In genomic region chrX:66018585-66019309, GRCh38 we compare ENCODE assay signal across 21 cellular contexts. TPM values are rescaled to one million over a fixed set of nuclear protein-coding genes. Genes with fewer than 3 reads are reported as not detected.
DNase-seq lines count a peak whose midpoint lies in the region; ATAC-seq, FAIRE-seq and TF ChIP-seq lines count a peak whose summit lies in the region.
"Had no signal": no experiment of that assay in that cellular context is flagged by ENCODE, and none has a peak within 500 bp of the region (broad histone marks: within the 10 kb centered on the region; RNA-seq: fewer than 3 reads in every experiment).

No MANE protein-coding gene starts in this region.

- H3K27ac ChIP-seq in CD4-positive, alpha-beta memory T cell (ENCODE audit: low read depth, low read length) = no peak overlapping the region
- H3K27ac ChIP-seq in kidney (ENCODE audit: low read depth in 2 of 2, low read length in 2 of 2) = no peak overlapping the region
- no peak overlapping the region for H3K27ac ChIP-seq in substantia nigra (ENCODE audit: low read depth, low read length, poor library complexity, severe bottlenecking)
- H3K27ac ChIP-seq: brain microvascular endothelial cell, esophagus squamous epithelium, vagina had no signal

- peaks cover 45 to 88% (median 66%) of the 10 kb centered on the region in 4 donors for H3K4me1 Mint-ChIP-seq in CD4-positive, alpha-beta memory T cell

- intact Hi-C loops in CD4-positive, alpha-beta memory T cell (cut with micrococcal nuclease) = no loop called here
- intact Hi-C loops in kidney (cut with DNase I) = no loop called here

- DNase-seq in CD4-positive, alpha-beta memory T cell = no peak
- DNase-seq in SKM-1 (lab: John Stamatoyannopoulos, UW; ENCODE audit: unreplicated experiment) = peak; percentile 14
- peak; percentile 52 for DNase-seq in kidney
- no peak for DNase-seq in activated CD8-positive, alpha-beta memory T cell treated with anti-CD3 and anti-CD28 coated beads for 24 hours
- DNase-seq in substantia nigra (lab: John Stamatoyannopoulos, UW) = no peak
- DNase-seq: activated CD8-positive, alpha-beta memory T cell treated with anti-CD3 and anti-CD28 coated beads, Interleukin-2, amount 10 ng/mL, durations not matched to agents 7 days and 5 days; activated naive CD4-positive, alpha-beta T cell treated with Interleukin-2 at 50 U/mL for 16 hours; brain microvascular endothelial cell; dermis blood vessel endothelial cell; DND-41; esophagus squamous epithelium; kidney glomerular epithelial cell; NCI-H2081 treated with DMSO at 0.1 percent for 48 hours; NCI-H774; stimulated activated naive CD8-positive, alpha-beta T cell treated with anti-CD3 and anti-CD28 coated beads, Interleukin-15, amount 100 ng/mL, for 72 hours had no signal

- no peaks in the 10 kb centered on the region for H3K36me3 ChIP-seq in CD4-positive, alpha-beta memory T cell (ENCODE audit: insufficient read depth, low read length)
- no peaks in the 10 kb centered on the region for H3K36me3 ChIP-seq in kidney (ENCODE audit: control insufficient read depth in 1 of 2, insufficient read depth in 2 of 2, low read length in 2 of 2)
- H3K36me3 ChIP-seq: brain microvascular endothelial cell, esophagus squamous epithelium, vagina had no signal

- no peaks in the 10 kb centered on the region for H3K9me3 Mint-ChIP-seq in CD4-positive, alpha-beta memory T cell
- H3K9me3 Mint-ChIP-seq: stimulated activated naive CD8-positive, alpha-beta T cell treated with anti-CD3 and anti-CD28 coated beads, Interleukin-15, amount 100 ng/mL, for 72 hours had no signal

- peak overlapping the region in 4 of 7 donors; percentile 9 to 87 (median 29) for H3K27ac Mint-ChIP-seq in CD4-positive, alpha-beta memory T cell

- peak overlapping the region in 3 of 8 donors; percentile 1 to 70 (median 37) for H3K4me3 Mint-ChIP-seq in CD4-positive, alpha-beta memory T cell
- H3K4me3 Mint-ChIP-seq: stimulated activated naive CD8-positive, alpha-beta T cell treated with anti-CD3 and anti-CD28 coated beads, Interleukin-15, amount 100 ng/mL, for 72 hours had no signal

- TF ChIP-seq CTCF in kidney (IDR thresholded peaks at IDR 0.05; ENCODE audit: borderline replicate concordance, extremely low read depth, insufficient read depth) = no peak

- no peak for FAIRE-seq in kidney (lab: Jason Lieb, UNC)
- FAIRE-seq: TTC549 had no signal

- H3K9ac ChIP-seq in kidney (ENCODE audit: low read length in 2 of 2) = no peak overlapping the region

- H3K27me3 ChIP-seq in CD4-positive, alpha-beta memory T cell (ENCODE audit: insufficient read depth, low read length) = no peaks in the 10 kb centered on the region
- H3K27me3 ChIP-seq: brain microvascular endothelial cell, esophagus squamous epithelium, vagina had no signal

- POLR2A ChIA-PET in CD4-positive, alpha-beta memory T cell (lab: Charles Lee; ENCODE audit: partially characterized antibody) = interaction anchor here (0.6 to 2.6 kb wide), 4 partner anchors 13 to 360 kb away, joined by 3 to 6 read pairs (median 4); no protein-coding TSS in a partner anchor

- H3K27me3 Mint-ChIP-seq in CD4-positive, alpha-beta memory T cell = no peaks in the 10 kb centered on the region
- H3K27me3 Mint-ChIP-seq: activated CD8-positive, alpha-beta memory T cell treated with anti-CD3 and anti-CD28 coated beads, Interleukin-2, amount 10 ng/mL, durations not matched to agents 7 days and 5 days; stimulated activated naive CD8-positive, alpha-beta T cell treated with anti-CD3 and anti-CD28 coated beads, Interleukin-15, amount 100 ng/mL, for 72 hours had no signal

- ATAC-seq in HG02610 (IDR thresholded peaks at IDR 0.05; ENCODE audit: unreplicated experiment) (peak; percentile 25), GM21367 (IDR thresholded peaks at IDR 0.05; ENCODE audit: unreplicated experiment) (no peak), GM18870 (IDR thresholded peaks at IDR 0.05; ENCODE audit: unreplicated experiment) (no peak)
- ATAC-seq: activated CD8-positive, alpha-beta memory T cell treated with anti-CD3 and anti-CD28 coated beads, Interleukin-2, amount 10 ng/mL, durations not matched to agents 7 days and 5 days; stimulated activated naive CD8-positive, alpha-beta T cell treated with anti-CD3 and anti-CD28 coated beads, Interleukin-15, amount 100 ng/mL, for 72 hours had no signal

- no peak overlapping the region for H3K4me3 ChIP-seq in CD4-positive, alpha-beta memory T cell (ENCODE audit: low read length in 2 of 2)
- H3K4me3 ChIP-seq in kidney (ENCODE audit: low read length in 2 of 2) = no peak overlapping the region
- H3K4me3 ChIP-seq: esophagus squamous epithelium, smooth muscle cell, vagina had no signal

- CTCF ChIA-PET in CD4-positive, alpha-beta memory T cell (lab: Charles Lee; ENCODE audit: partially characterized antibody) = interaction anchor here (0.8 to 1.7 kb wide), 4 partner anchors 13 to 197 kb away, joined by 3 to 4 read pairs (median 4); no protein-coding TSS in a partner anchor

- no peaks in the 10 kb centered on the region for H3K9me3 ChIP-seq in CD4-positive, alpha-beta memory T cell (ENCODE audit: control insufficient read depth in 1 of 2, low read length in 2 of 2)
- no peaks in the 10 kb centered on the region for H3K9me3 ChIP-seq in kidney (ENCODE audit: control insufficient read depth in 1 of 2, low read length in 2 of 2)
- H3K9me3 ChIP-seq: esophagus squamous epithelium, vagina had no signal

- H3K36me3 Mint-ChIP-seq in CD4-positive, alpha-beta memory T cell = no peaks in the 10 kb centered on the region

- H3K4me1 ChIP-seq in CD4-positive, alpha-beta memory T cell (ENCODE audit: insufficient read depth, low read length) = peaks cover 89% of the 10 kb centered on the region
- no peaks in the 10 kb centered on the region for H3K4me1 ChIP-seq in kidney (ENCODE audit: control insufficient read depth in 1 of 2, insufficient read depth in 1 of 2, low read depth in 1 of 2, low read length in 2 of 2)
- H3K4me1 ChIP-seq: esophagus squamous epithelium, vagina had no signal

RNA-seq across cellular contexts. Expression of gene VSIG4, which starts 21.1 kb away (rescaled TPM):
- total RNA-seq in CD4-positive, alpha-beta memory T cell = 1 to 10 TPM in 1 of 2 experiments, under 1 TPM in 1; 0.61 to 1.0 TPM
- polyA plus RNA-seq in CD4-positive, alpha-beta memory T cell = not detected
- 80.0 TPM for total RNA-seq in kidney
- 15.9 TPM for polyA plus RNA-seq in kidney (ENCODE audit: insufficient read depth, low read depth, low replicate concordance)
- total RNA-seq: activated CD8-positive, alpha-beta memory T cell treated with anti-CD3 and anti-CD28 coated beads, Interleukin-2, amount 10 ng/mL, durations not matched to agents 7 days and 5 days; dermis blood vessel endothelial cell; smooth muscle cell had no signal
- polyA plus RNA-seq: smooth muscle cell had no signal

Comparison
In these comparisons a context has a peak if more than half of its experiments do, and no peak if none do; other contexts are left out.
1. DNase-seq: peak in SKM-1 (single experiment) and kidney (single experiment); none in CD4-positive, alpha-beta memory T cell (0 of 5), activated CD8-positive, alpha-beta memory T cell treated with anti-CD3 and anti-CD28 coated beads for 24 hours (single experiment) and substantia nigra (0 of 49).
2. RNA of gene VSIG4, which starts 21.1 kb away (total RNA-seq): 80.0 TPM in kidney (single experiment); 0.61 to 1.0 TPM in CD4-positive, alpha-beta memory T cell; every median in the first group is over 10 times any median in the second.